In the genomic region with DNA sequence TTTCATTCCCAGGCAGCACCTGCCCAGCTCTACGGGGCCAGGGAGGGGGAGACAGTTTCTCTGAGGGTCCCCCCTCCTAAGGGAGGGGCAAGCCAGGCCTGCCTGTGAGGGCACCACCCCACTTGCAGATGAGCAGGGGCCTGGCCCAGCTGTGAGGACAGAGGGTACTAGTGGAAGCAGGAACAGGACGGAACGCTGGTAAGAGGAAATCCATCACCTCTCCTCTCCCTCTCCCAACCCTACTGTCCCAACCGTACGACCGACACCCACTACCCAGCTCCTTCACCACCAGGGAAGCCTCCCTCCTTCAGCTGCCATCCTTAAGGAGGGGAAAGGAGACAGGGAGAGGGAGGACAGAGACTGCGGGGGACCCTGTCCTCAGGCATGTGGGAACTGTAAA, we compare ENCODE assay signal across 2 cellular contexts.
TF ChIP-seq lines count a peak whose summit lies in the region.

No MANE protein-coding gene starts in this region.

TF ChIP-seq in SK-N-SH, 30 proteins besides CTCF, POLR2A, EP300 and RAD21 (continued from another document):
- TF ChIP-seq, protein P1, sequence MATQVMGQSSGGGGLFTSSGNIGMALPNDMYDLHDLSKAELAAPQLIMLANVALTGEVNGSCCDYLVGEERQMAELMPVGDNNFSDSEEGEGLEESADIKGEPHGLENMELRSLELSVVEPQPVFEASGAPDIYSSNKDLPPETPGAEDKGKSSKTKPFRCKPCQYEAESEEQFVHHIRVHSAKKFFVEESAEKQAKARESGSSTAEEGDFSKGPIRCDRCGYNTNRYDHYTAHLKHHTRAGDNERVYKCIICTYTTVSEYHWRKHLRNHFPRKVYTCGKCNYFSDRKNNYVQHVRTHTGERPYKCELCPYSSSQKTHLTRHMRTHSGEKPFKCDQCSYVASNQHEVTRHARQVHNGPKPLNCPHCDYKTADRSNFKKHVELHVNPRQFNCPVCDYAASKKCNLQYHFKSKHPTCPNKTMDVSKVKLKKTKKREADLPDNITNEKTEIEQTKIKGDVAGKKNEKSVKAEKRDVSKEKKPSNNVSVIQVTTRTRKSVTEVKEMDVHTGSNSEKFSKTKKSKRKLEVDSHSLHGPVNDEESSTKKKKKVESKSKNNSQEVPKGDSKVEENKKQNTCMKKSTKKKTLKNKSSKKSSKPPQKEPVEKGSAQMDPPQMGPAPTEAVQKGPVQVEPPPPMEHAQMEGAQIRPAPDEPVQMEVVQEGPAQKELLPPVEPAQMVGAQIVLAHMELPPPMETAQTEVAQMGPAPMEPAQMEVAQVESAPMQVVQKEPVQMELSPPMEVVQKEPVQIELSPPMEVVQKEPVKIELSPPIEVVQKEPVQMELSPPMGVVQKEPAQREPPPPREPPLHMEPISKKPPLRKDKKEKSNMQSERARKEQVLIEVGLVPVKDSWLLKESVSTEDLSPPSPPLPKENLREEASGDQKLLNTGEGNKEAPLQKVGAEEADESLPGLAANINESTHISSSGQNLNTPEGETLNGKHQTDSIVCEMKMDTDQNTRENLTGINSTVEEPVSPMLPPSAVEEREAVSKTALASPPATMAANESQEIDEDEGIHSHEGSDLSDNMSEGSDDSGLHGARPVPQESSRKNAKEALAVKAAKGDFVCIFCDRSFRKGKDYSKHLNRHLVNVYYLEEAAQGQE (IDR thresholded peaks at IDR 0.05; ENCODE audit: low read depth, low read length) = no peak
- TF ChIP-seq NFIC (IDR thresholded peaks at IDR 0.05; ENCODE audit: borderline replicate concordance) (no peak), RFX5 (IDR thresholded peaks at IDR 0.05; ENCODE audit: low read length) (no peak), CHD2 (IDR thresholded peaks at IDR 0.05; ENCODE audit: low read length, partially characterized antibody) (no peak), NRF1 (IDR thresholded peaks at IDR 0.05; ENCODE audit: low read depth, low read length) (no peak)
- TF ChIP-seq, protein P2, sequence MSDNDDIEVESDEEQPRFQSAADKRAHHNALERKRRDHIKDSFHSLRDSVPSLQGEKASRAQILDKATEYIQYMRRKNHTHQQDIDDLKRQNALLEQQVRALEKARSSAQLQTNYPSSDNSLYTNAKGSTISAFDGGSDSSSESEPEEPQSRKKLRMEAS (IDR thresholded peaks at IDR 0.05; ENCODE audit: low read depth) = no peak
- TF ChIP-seq, protein P3, sequence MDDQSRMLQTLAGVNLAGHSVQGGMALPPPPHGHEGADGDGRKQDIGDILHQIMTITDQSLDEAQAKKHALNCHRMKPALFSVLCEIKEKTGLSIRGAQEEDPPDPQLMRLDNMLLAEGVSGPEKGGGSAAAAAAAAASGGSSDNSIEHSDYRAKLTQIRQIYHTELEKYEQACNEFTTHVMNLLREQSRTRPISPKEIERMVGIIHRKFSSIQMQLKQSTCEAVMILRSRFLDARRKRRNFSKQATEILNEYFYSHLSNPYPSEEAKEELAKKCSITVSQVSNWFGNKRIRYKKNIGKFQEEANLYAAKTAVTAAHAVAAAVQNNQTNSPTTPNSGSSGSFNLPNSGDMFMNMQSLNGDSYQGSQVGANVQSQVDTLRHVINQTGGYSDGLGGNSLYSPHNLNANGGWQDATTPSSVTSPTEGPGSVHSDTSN (IDR thresholded peaks at IDR 0.05) = no peak
- TF ChIP-seq, protein P4, sequence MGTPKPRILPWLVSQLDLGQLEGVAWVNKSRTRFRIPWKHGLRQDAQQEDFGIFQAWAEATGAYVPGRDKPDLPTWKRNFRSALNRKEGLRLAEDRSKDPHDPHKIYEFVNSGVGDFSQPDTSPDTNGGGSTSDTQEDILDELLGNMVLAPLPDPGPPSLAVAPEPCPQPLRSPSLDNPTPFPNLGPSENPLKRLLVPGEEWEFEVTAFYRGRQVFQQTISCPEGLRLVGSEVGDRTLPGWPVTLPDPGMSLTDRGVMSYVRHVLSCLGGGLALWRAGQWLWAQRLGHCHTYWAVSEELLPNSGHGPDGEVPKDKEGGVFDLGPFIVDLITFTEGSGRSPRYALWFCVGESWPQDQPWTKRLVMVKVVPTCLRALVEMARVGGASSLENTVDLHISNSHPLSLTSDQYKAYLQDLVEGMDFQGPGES (IDR thresholded peaks at IDR 0.05; ENCODE audit: low read depth, low read length) = no peak

TF ChIP-seq in SK-N-SH treated with all-trans-retinoic acid at 6 μM for 48 hours, 23 proteins besides CTCF, POLR2A, EP300 and RAD21 (continued from another document):
- TF ChIP-seq, protein P5, sequence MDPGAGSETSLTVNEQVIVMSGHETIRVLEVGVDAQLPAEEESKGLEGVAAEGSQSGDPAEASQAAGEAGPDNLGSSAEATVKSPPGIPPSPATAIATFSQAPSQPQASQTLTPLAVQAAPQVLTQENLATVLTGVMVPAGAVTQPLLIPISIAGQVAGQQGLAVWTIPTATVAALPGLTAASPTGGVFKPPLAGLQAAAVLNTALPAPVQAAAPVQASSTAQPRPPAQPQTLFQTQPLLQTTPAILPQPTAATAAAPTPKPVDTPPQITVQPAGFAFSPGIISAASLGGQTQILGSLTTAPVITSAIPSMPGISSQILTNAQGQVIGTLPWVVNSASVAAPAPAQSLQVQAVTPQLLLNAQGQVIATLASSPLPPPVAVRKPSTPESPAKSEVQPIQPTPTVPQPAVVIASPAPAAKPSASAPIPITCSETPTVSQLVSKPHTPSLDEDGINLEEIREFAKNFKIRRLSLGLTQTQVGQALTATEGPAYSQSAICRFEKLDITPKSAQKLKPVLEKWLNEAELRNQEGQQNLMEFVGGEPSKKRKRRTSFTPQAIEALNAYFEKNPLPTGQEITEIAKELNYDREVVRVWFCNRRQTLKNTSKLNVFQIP (CRISPR knock-in tag; IDR thresholded peaks at IDR 0.05; ENCODE audit: borderline replicate concordance, low read depth) = no peak
- TF ChIP-seq ZNF70 (CRISPR knock-in tag; IDR thresholded peaks at IDR 0.05) = no peak
- TF ChIP-seq ESRRG (CRISPR knock-in tag; IDR thresholded peaks at IDR 0.05) = no peak
